In the genomic region with DNA sequence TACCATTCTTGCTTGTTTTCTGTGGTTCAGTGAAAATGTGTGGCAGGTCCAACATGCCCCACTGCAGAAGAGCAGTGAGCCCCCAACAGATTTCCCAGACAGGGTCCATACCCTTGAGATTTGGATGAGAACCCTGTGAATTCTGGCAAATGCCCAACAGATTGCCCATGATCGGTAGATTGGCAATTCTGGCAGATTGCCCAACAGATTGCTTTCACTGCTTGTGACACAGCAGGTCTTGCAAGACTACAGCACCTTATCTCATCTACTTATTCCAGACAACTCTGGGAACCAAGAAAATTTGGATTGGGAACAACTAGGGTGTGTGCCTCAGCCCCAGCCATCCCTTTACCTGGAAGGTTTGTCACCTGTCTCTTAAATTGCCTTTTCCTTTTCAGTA, we compare ENCODE assay signal across 13 cellular contexts.
"Had no signal": no experiment of that assay in that cellular context is flagged by ENCODE, and none has a peak within 500 bp of the region (broad histone marks: within the 10 kb centered on the region; RNA-seq: fewer than 3 reads in every experiment).

No MANE protein-coding gene starts in this region.

- H3K36me3 ChIP-seq: colonic mucosa, tibial nerve had no signal

- DNase-seq: activated B cell treated with CpG ODN at 0.5 μM for 24 hours; activated CD4-positive, alpha-beta T cell treated with anti-CD3 and anti-CD28 coated beads, Interleukin-2, amount 10 ng/mL, durations not matched to agents 7 days and 5 days; activated CD8-positive, alpha-beta memory T cell treated with anti-CD3 and anti-CD28 coated beads for 24 hours; activated naive CD4-positive, alpha-beta T cell treated with anti-CD3 and anti-CD28 coated beads for 36 hours; colonic mucosa; foreskin melanocyte; head of caudate nucleus; nucleus accumbens; right cardiac atrium had no signal

- H3K9me3 ChIP-seq: colonic mucosa, tibial nerve had no signal

- H3K27me3 ChIP-seq: colonic mucosa, tibial nerve had no signal

- H3K4me1 ChIP-seq: colonic mucosa, tibial nerve had no signal

- H3K4me2 ChIP-seq: smooth muscle cell had no signal

- H3K4me3 ChIP-seq: colonic mucosa, smooth muscle cell, tibial nerve had no signal

- H3K27ac ChIP-seq: colonic mucosa, tibial nerve had no signal

- ATAC-seq: activated T-helper 17 cell treated with anti-CD3 and anti-CD28 coated beads, Interleukin-2, amount 50 U/mL, for 72 hours; right cardiac atrium; stimulated activated effector memory CD8-positive, alpha-beta T cell treated with anti-CD3 and anti-CD28 coated beads, Interleukin-12 subunit alpha, Interleukin-12 subunit beta, amount 100 ng/mL, for 72 hours had no signal
